In the genomic region with DNA sequence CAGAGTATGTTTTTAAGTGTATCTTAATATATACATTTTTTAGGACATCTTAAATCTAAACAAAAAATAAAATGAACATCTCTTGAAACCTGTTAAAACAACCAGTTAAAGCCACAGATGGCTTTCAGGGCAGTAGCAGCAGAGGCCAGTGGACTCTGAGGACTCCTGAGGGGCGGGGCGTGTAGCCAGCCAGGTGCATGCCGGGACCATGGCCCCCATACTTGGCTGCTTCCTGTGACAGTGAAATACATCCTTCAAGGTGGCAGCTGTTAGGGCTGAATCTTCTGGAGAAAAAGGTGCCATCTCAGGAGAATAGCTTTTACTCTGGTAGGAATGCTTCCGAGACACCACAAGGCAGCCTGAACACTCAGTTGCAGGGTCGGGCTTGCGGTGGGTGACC, we compare ENCODE assay signal across 18 cellular contexts.
"Had no signal": no experiment of that assay in that cellular context is flagged by ENCODE, and none has a peak within 500 bp of the region (broad histone marks: within the 10 kb centered on the region; RNA-seq: fewer than 3 reads in every experiment).

No MANE protein-coding gene starts in this region.

- H3K9me3 Mint-ChIP-seq: effector memory CD8-positive, alpha-beta T cell; naive B cell; nephron had no signal

- H3K27me3 Mint-ChIP-seq: effector memory CD8-positive, alpha-beta T cell had no signal

- H3K27ac Mint-ChIP-seq: effector memory CD8-positive, alpha-beta T cell; naive B cell; nephron had no signal

- H3K27me3 ChIP-seq: esophagus muscularis mucosa, gastrocnemius medialis, right atrium auricular region, thyroid gland, upper lobe of left lung, vagina had no signal

- H3K27ac ChIP-seq: epithelial cell of prostate, esophagus muscularis mucosa, right atrium auricular region, suprapubic skin, thyroid gland, upper lobe of left lung, vagina had no signal

- H3K4me1 Mint-ChIP-seq: naive B cell had no signal

- H3K4me1 ChIP-seq: right atrium auricular region, vagina had no signal

- H3K4me3 ChIP-seq: esophagus muscularis mucosa, gastrocnemius medialis, right atrium auricular region, suprapubic skin, thyroid gland, upper lobe of left lung, vagina had no signal

- FAIRE-seq: kidney had no signal

- H3K4me3 Mint-ChIP-seq: effector memory CD8-positive, alpha-beta T cell; naive B cell; nephron had no signal

- ATAC-seq: effector memory CD8-positive, alpha-beta T cell; left cardiac atrium had no signal

- H3K36me3 Mint-ChIP-seq: naive B cell had no signal

- H3K9me3 ChIP-seq: esophagus muscularis mucosa, gastrocnemius medialis, right atrium auricular region, suprapubic skin, thyroid gland, upper lobe of left lung, vagina had no signal

- DNase-seq: effector memory CD8-positive, alpha-beta T cell; glutamatergic neuron; kidney; left cardiac atrium; mesendoderm; naive B cell; small intestine; stimulated activated CD4-positive, alpha-beta T cell treated with anti-CD3 and anti-CD28 coated beads, Interleukin-2, amount 100 ng/mL, for 48 hours; stimulated activated naive CD4-positive, alpha-beta T cell treated with Interleukin-2 at 50 U/mL for 16 hours; thyroid gland had no signal
